In genomic region chr4:1249731-1250526, GRCh38 we compare ENCODE assay signal across 8 cellular contexts. TPM values are rescaled to one million over a fixed set of nuclear protein-coding genes. Genes with fewer than 3 reads are reported as not detected.
DNase-seq lines count a peak whose midpoint lies in the region; ATAC-seq and TF ChIP-seq lines count a peak whose summit lies in the region.

No MANE protein-coding gene starts in this region.

- H3K27ac ChIP-seq in Karpas-422 (ENCODE audit: low read length) (peak overlapping the region; percentile 59), foreskin keratinocyte (peak overlapping the region; percentile 85), parathyroid adenoma (peak overlapping the region; percentile 63)

- no peaks in the 10 kb centered on the region for H3K9me2 ChIP-seq in Karpas-422 (replicated peaks; ENCODE audit: insufficient read depth, low read length)

- H2AFZ ChIP-seq in Karpas-422 (ENCODE audit: low read length), result peak overlapping the region; percentile 72; the same call in 1 of the 2 replicates
- peak overlapping the region; percentile 78 for H2AFZ ChIP-seq in parathyroid adenoma

- H3K79me2 ChIP-seq in Karpas-422 (ENCODE audit: low read length), result peaks cover 31% of the 10 kb centered on the region
- H3K79me2 ChIP-seq in parathyroid adenoma, result peaks cover 24% of the 10 kb centered on the region

- H3K4me3 ChIP-seq in Karpas-422 (ENCODE audit: low read length) (peak overlapping the region; percentile 71), parathyroid adenoma (ENCODE audit: low read depth, low read length) (peak overlapping the region; percentile 68)

- H3K4me1 ChIP-seq in Karpas-422 (ENCODE audit: low read length), result peaks cover 24% of the 10 kb centered on the region
- H3K4me1 ChIP-seq in foreskin keratinocyte, result peaks cover 17% of the 10 kb centered on the region
- H3K4me1 ChIP-seq in parathyroid adenoma, result peaks cover 3% of the 10 kb centered on the region

- peak; percentile 7 for ATAC-seq in GM21390 (IDR thresholded peaks at IDR 0.05; ENCODE audit: unreplicated experiment)
- ATAC-seq in foreskin keratinocyte, result peak; percentile 3
- no peak for ATAC-seq in HG02623 (IDR thresholded peaks at IDR 0.05; ENCODE audit: unreplicated experiment)

- peak overlapping the region; percentile 81 for H3K4me2 ChIP-seq in Karpas-422 (ENCODE audit: low read depth, low read length, poor library complexity, severe bottlenecking)
- H3K4me2 ChIP-seq in parathyroid adenoma (ENCODE audit: low read length), result peak overlapping the region; percentile 90

- H4K20me1 ChIP-seq in Karpas-422 (ENCODE audit: insufficient read depth, low read depth, low read length), result peaks cover 26% of the 10 kb centered on the region

- H3K9ac ChIP-seq in Karpas-422 (ENCODE audit: low read length) (peak overlapping the region; percentile 91), parathyroid adenoma (no peak overlapping the region)

- DNase-seq in COLO668 (lab: John Stamatoyannopoulos, UW; ENCODE audit: unreplicated experiment) (peak; percentile 41), Karpas-422 (peak; percentile 68), foreskin keratinocyte (peak in 1 of 2 donors; percentile 50), SHP77 (lab: John Stamatoyannopoulos, UW) (no peak)
- peak; percentile 30 to 33 for DNase-seq in activated T-helper 1 cell treated with anti-CD3 and anti-CD28 coated beads, Interleukin-2, amount 50 U/mL, for 16 hours (ENCODE audit: low read depth in 1 of 2, low spot score in 1 of 2)

- H3K9me3 ChIP-seq in Karpas-422 (ENCODE audit: low read length) (no peaks in the 10 kb centered on the region), parathyroid adenoma (ENCODE audit: control insufficient read depth, low read length) (no peaks in the 10 kb centered on the region)

- TF ChIP-seq CTCF in foreskin keratinocyte (conservative IDR thresholded peaks at IDR 0.05), result no peak
- no peak for TF ChIP-seq CTCF in parathyroid adenoma (IDR thresholded peaks at IDR 0.05)

- H3K27me3 ChIP-seq in Karpas-422 (ENCODE audit: low read length) (no peaks in the 10 kb centered on the region; the same call in 1 of the 2 replicates), foreskin keratinocyte (no peaks in the 10 kb centered on the region), parathyroid adenoma (ENCODE audit: control insufficient read depth, insufficient read depth, low read length) (no peaks in the 10 kb centered on the region)

- H3K36me3 ChIP-seq in Karpas-422 (ENCODE audit: insufficient read depth, low read length) (no peaks in the 10 kb centered on the region; the same call in 1 of the 2 replicates), parathyroid adenoma (ENCODE audit: control insufficient read depth, insufficient read depth, low read length) (no peaks in the 10 kb centered on the region)

RNA-seq across cellular contexts. Expression of gene CTBP1, which starts 1.0 kb away (rescaled TPM):
- total RNA-seq in Karpas-422 (2014; rRNA removed; shearing (Covaris generic); ENCODE audit: low replicate concordance), result 86.9 and 184 TPM in 2 replicates
- total RNA-seq in foreskin keratinocyte, result 106 and 114 TPM in 2 replicates
- 69.9 and 73.0 TPM in 2 replicates for polyA plus RNA-seq in foreskin keratinocyte

RNA-seq across cellular contexts. Expression of gene MAEA, which starts 39.8 kb away (rescaled TPM):
- total RNA-seq in Karpas-422 (2014; rRNA removed; shearing (Covaris generic); ENCODE audit: low replicate concordance), result 31.3 and 54.0 TPM in 2 replicates
- 80.6 and 86.1 TPM in 2 replicates for total RNA-seq in foreskin keratinocyte
- polyA plus RNA-seq in foreskin keratinocyte, result 61.4 and 70.2 TPM in 2 replicates

Comparison
In these comparisons a context has a peak if more than half of its experiments do, and no peak if none do; other contexts are left out.
1. DNase-seq: peak in COLO668 (single experiment), Karpas-422 (single experiment) and activated T-helper 1 cell treated with anti-CD3 and anti-CD28 coated beads, Interleukin-2, amount 50 U/mL, for 16 hours (2 of 2); none in SHP77 (0 of 2).
2. Peak in every context shown above with its lines, with median percentiles within 50 percentile points of each other: H3K27ac ChIP-seq.